In the genomic region with DNA sequence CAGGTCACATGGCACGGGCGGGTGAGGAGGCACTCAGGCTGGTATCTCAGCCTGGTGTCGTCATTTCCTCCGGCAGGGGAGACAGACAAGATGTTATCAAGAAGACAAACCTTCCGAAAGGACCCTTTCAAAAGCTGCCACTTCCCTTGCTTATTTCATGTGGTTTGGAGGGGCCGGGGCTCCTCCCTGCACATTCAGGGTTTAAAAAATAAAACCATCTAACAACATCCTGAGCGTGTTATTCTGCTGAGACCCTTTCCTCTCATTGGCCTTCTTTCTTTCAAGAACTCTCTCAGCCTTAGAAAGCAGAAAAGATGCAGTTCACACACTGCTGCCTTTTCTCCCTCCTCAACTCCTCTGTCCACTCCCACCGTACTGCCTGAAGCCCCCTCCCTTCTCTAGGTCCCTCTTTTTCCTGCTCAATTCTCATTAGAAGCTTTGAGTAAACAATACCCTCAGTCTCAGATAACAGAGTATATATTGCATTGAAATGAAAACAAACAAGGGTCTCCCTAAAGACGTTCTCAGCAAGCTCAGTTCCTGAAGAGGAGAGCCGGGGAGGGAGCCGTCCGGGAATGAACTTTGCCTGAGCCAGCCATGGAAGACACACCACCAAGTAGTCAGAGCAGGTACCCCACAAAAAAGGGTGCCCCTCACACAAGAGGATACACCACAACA, we compare ENCODE assay signal across 8 cellular contexts. TPM values are rescaled to one million over a fixed set of nuclear protein-coding genes. Genes with fewer than 3 reads are reported as not detected.
DNase-seq lines count a peak whose midpoint lies in the region; ATAC-seq and TF ChIP-seq lines count a peak whose summit lies in the region.

No MANE protein-coding gene starts in this region.

- intact Hi-C loops in left cardiac atrium (cut with DNase I): loop anchor here (10.0 kb wide), 3 partner anchors 166 to 256 kb away; no protein-coding TSS in a partner anchor
- intact Hi-C loops in cardiac septum (cut with DNase I): loop anchor here (5.0 kb wide), 1 partner anchor 264 kb away; no protein-coding TSS in a partner anchor
- intact Hi-C loops in left lung (cut with DNase I): loop anchor here in 1 of 2 donors (10.0 kb wide), 2 partner anchors 156 to 256 kb away; no protein-coding TSS in a partner anchor

- peaks cover 2 to 58% of the 10 kb centered on the region in 2 donors for H3K36me3 ChIP-seq in left lung

- H3K4me3 ChIP-seq in left lung: peak overlapping the region in 1 of 2 donors; percentile 21

- DNase-seq in left cardiac atrium (peak; percentile 80), cardiac septum (ENCODE audit: low spot score) (no peak), left lung (no peak), EL (no peak)
- DNase-seq in activated T-helper 9 cell treated with anti-CD3 and anti-CD28 coated beads, Interleukin-2, amount 50 U/mL, for 16 hours (ENCODE audit: low read depth): peak; percentile 66
- peak; percentile 82 for DNase-seq in stimulated activated CD8-positive, alpha-beta memory T cell treated with anti-CD3 and anti-CD28 coated beads, Interleukin-4, amount 100 ng/mL, for 48 hours

- ATAC-seq in left cardiac atrium: peak; percentile 4 to 27
- ATAC-seq in left lung: no peak
- no peak for ATAC-seq in HG02571 (IDR thresholded peaks at IDR 0.05; ENCODE audit: unreplicated experiment)

- no peak for TF ChIP-seq CTCF in left lung (IDR thresholded peaks at IDR 0.05)

- H3K27ac ChIP-seq in left lung: peak overlapping the region; percentile 72 to 97

- H3K9me3 ChIP-seq in left lung: no peaks in the 10 kb centered on the region

- peaks cover 81 to 99% of the 10 kb centered on the region in 2 donors for H3K4me1 ChIP-seq in left lung

- no peaks in the 10 kb centered on the region for H3K27me3 ChIP-seq in left lung

TF ChIP-seq in PFSK-1, 5 proteins besides CTCF, POLR2A, EP300 and RAD21:
- peak; percentile 88; the same call in 1 of the 2 replicates for TF ChIP-seq SIN3A (IDR thresholded peaks at IDR 0.05; ENCODE audit: borderline replicate concordance, insufficient read depth, low read length)
- 0 out of 2 replicates have a peak, but pooled peaks have one; percentile 14 for TF ChIP-seq POLR2AphosphoS5 (IDR thresholded peaks at IDR 0.05; ENCODE audit: low read depth, low read length)
- TF ChIP-seq, protein P1, sequence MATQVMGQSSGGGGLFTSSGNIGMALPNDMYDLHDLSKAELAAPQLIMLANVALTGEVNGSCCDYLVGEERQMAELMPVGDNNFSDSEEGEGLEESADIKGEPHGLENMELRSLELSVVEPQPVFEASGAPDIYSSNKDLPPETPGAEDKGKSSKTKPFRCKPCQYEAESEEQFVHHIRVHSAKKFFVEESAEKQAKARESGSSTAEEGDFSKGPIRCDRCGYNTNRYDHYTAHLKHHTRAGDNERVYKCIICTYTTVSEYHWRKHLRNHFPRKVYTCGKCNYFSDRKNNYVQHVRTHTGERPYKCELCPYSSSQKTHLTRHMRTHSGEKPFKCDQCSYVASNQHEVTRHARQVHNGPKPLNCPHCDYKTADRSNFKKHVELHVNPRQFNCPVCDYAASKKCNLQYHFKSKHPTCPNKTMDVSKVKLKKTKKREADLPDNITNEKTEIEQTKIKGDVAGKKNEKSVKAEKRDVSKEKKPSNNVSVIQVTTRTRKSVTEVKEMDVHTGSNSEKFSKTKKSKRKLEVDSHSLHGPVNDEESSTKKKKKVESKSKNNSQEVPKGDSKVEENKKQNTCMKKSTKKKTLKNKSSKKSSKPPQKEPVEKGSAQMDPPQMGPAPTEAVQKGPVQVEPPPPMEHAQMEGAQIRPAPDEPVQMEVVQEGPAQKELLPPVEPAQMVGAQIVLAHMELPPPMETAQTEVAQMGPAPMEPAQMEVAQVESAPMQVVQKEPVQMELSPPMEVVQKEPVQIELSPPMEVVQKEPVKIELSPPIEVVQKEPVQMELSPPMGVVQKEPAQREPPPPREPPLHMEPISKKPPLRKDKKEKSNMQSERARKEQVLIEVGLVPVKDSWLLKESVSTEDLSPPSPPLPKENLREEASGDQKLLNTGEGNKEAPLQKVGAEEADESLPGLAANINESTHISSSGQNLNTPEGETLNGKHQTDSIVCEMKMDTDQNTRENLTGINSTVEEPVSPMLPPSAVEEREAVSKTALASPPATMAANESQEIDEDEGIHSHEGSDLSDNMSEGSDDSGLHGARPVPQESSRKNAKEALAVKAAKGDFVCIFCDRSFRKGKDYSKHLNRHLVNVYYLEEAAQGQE (IDR thresholded peaks at IDR 0.05; ENCODE audit: insufficient read depth in 1 of 2, low read depth in 2 of 2, low read length in 2 of 2): peak in 1 of 2 experiments; percentile 61; a peak in 1 of 4 replicates
- no peak for TF ChIP-seq FOXP2 (optimal IDR thresholded peaks at IDR 0.05; ENCODE audit: borderline replicate concordance, extremely low read depth, extremely low read length, insufficient read depth)
- peak; percentile 48; the same call in 1 of the 2 replicates for TF ChIP-seq TAF1 (IDR thresholded peaks at IDR 0.05; ENCODE audit: borderline replicate concordance, insufficient read depth, low read length)
TF ChIP-seq in PFSK-1: peak in this region for 4.

RNA-seq across cellular contexts. Expression of a gene that starts 9.8 kb away (rescaled TPM):
- total RNA-seq in left cardiac atrium (10 to 100 TPM; 17.1 to 49.0 TPM), cardiac septum (42.4 TPM), left lung (10 to 100 TPM; 43.3 to 46.3 TPM)
- 13.8 TPM for polyA plus RNA-seq in PFSK-1 (2012; ENCODE audit: insufficient read length, low read depth)

Comparison
In these comparisons a context has a peak if more than half of its experiments do, and no peak if none do; other contexts are left out.
1. DNase-seq: peak in left cardiac atrium (single experiment), activated T-helper 9 cell treated with anti-CD3 and anti-CD28 coated beads, Interleukin-2, amount 50 U/mL, for 16 hours (single experiment) and stimulated activated CD8-positive, alpha-beta memory T cell treated with anti-CD3 and anti-CD28 coated beads, Interleukin-4, amount 100 ng/mL, for 48 hours (single experiment); none in cardiac septum (single experiment), left lung (0 of 2) and EL (single experiment).
2. ATAC-seq: peak in left cardiac atrium (2 of 2); none in left lung (single experiment) and HG02571 (single experiment).